Comparison of ENCODE assay signal across 18 cellular contexts in the genomic region with DNA sequence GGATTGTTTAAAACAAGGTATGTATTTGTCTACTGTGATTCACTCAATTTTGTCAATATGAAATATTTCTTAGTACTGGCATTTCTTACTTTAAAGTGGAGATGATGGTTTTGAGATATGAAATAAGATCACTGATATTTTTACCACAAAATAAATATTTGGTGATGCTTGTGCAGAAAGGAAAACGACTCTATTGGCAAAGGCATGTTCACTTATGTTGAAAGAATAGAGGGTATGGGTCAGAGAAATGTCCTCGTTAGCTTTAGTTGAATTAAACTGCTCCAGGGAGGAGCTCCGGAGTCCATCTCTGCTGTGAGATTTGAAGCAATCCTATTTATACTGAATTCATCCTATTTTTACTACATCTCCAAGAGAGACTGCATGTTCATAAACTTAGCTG.
DNase-seq lines count a peak whose midpoint lies in the region; ATAC-seq, FAIRE-seq and TF ChIP-seq lines count a peak whose summit lies in the region.
"Had no signal": no experiment of that assay in that cellular context is flagged by ENCODE, and none has a peak within 500 bp of the region (broad histone marks: within the 10 kb centered on the region; RNA-seq: fewer than 3 reads in every experiment).

No MANE protein-coding gene starts in this region.

- H3K4me1 Mint-ChIP-seq in activated T-helper 17 cell treated with anti-CD3 and anti-CD28 coated beads, Interleukin-2, amount 50 U/mL, for 72 hours: no peaks in the 10 kb centered on the region
- H3K4me1 Mint-ChIP-seq: CD4-positive, alpha-beta memory T cell; GM23338; H9 had no signal

- H3K9ac ChIP-seq in kidney (ENCODE audit: low read length in 2 of 2): no peak overlapping the region

- peak overlapping the region; percentile 11 for H3K27ac ChIP-seq in AG04450 (ENCODE audit: low read depth, low read length)
- H3K27ac ChIP-seq in adrenal gland: no peak overlapping the region
- H3K27ac ChIP-seq in kidney (ENCODE audit: low read depth in 2 of 2, low read length in 2 of 2): no peak overlapping the region

- DNase-seq in AG04450 (ENCODE audit: low read depth, low spot score) (no peak), HT-29 (ENCODE audit: low spot score) (peak; percentile 5), fibroblast of gingiva (ENCODE audit: low read depth) (peak; percentile 2), adrenal gland (no peak), kidney (no peak)
- DNase-seq: ACHN; C1 segment of cervical spinal cord; Calu3; CD4-positive, alpha-beta memory T cell; COR-L47; DMS79; EL; GDM1; H9 had no signal

- no peaks in the 10 kb centered on the region for H3K36me3 ChIP-seq in adrenal gland (replicated peaks in 1 of 2)
- no peaks in the 10 kb centered on the region for H3K36me3 ChIP-seq in kidney (ENCODE audit: control insufficient read depth in 1 of 2, insufficient read depth in 2 of 2, low read length in 2 of 2)

- H3K9me3 Mint-ChIP-seq in activated T-helper 17 cell treated with anti-CD3 and anti-CD28 coated beads, Interleukin-2, amount 50 U/mL, for 72 hours: peaks cover 4% of the 10 kb centered on the region

- H3K4me3 Mint-ChIP-seq in activated T-helper 17 cell treated with anti-CD3 and anti-CD28 coated beads, Interleukin-2, amount 50 U/mL, for 72 hours: no peak overlapping the region
- H3K4me3 Mint-ChIP-seq: CD4-positive, alpha-beta memory T cell; GM23338; H9 had no signal

- H3K4me3 ChIP-seq in AG04450 (ENCODE audit: low read depth, low read length) (no peak overlapping the region), adrenal gland (no peak overlapping the region), kidney (ENCODE audit: low read length in 2 of 2) (no peak overlapping the region)
- H3K4me3 ChIP-seq: GM12878, GM23338 had no signal

- TF ChIP-seq CTCF in AG04450 (IDR thresholded peaks at IDR 0.05; ENCODE audit: low read depth, low read length) (no peak), adrenal gland (IDR thresholded peaks at IDR 0.05) (no peak), kidney (IDR thresholded peaks at IDR 0.05; ENCODE audit: borderline replicate concordance, extremely low read depth, insufficient read depth) (no peak)

- no peaks in the 10 kb centered on the region for H3K4me1 ChIP-seq in adrenal gland (replicated peaks in 1 of 2)
- H3K4me1 ChIP-seq in kidney (ENCODE audit: control insufficient read depth in 1 of 2, insufficient read depth in 1 of 2, low read depth in 1 of 2, low read length in 2 of 2): no peaks in the 10 kb centered on the region

- intact Hi-C loops in adrenal gland (cut with DNase I) (no loop called here), kidney (cut with DNase I) (no loop called here)

- peaks cover 25% of the 10 kb centered on the region for H3K36me3 Mint-ChIP-seq in activated T-helper 17 cell treated with anti-CD3 and anti-CD28 coated beads, Interleukin-2, amount 50 U/mL, for 72 hours (ENCODE audit: low read depth)

- no peak for FAIRE-seq in kidney (lab: Jason Lieb, UNC)
- FAIRE-seq: GM12878 had no signal

- ATAC-seq in activated T-helper 17 cell treated with anti-CD3 and anti-CD28 coated beads, Interleukin-2, amount 50 U/mL, for 72 hours (replicated peaks): no peak
- ATAC-seq: GM12878, GM23338, HCT116 had no signal

- WGBS in adrenal gland, 4 donors: 57 to 96% (median 75%) methylated on average over 3 of the region's 3 CpGs

- H3K27me3 Mint-ChIP-seq in activated T-helper 17 cell treated with anti-CD3 and anti-CD28 coated beads, Interleukin-2, amount 50 U/mL, for 72 hours: no peaks in the 10 kb centered on the region
- H3K27me3 Mint-ChIP-seq: CD4-positive, alpha-beta memory T cell had no signal

- POLR2A ChIA-PET in AG04450 (lab: Yijun Ruan, JAX): no interaction called here

- CTCF ChIA-PET in AG04450 (lab: Charles Lee): no interaction called here

- TF ChIP-seq POLR2A in adrenal gland (IDR thresholded peaks at IDR 0.05): no peak

- H3K9me3 ChIP-seq in AG04450 (ENCODE audit: control insufficient read depth, insufficient read depth, low read length) (no peaks in the 10 kb centered on the region), adrenal gland (replicated peaks in 1 of 3) (peaks cover 0 to 2% (median 0%) of the 10 kb centered on the region in 3 donors), kidney (ENCODE audit: control insufficient read depth in 1 of 2, low read length in 2 of 2) (no peaks in the 10 kb centered on the region)

- no peak overlapping the region for H3K27ac Mint-ChIP-seq in activated T-helper 17 cell treated with anti-CD3 and anti-CD28 coated beads, Interleukin-2, amount 50 U/mL, for 72 hours
- H3K27ac Mint-ChIP-seq: CD4-positive, alpha-beta memory T cell; GM23338; H9 had no signal

- H3K27me3 ChIP-seq in AG04450 (ENCODE audit: control insufficient read depth, insufficient read depth, low read length): no peaks in the 10 kb centered on the region
- H3K27me3 ChIP-seq in adrenal gland: no peaks in the 10 kb centered on the region

Comparison
In these comparisons a context has a peak if more than half of its experiments do, and no peak if none do; other contexts are left out.
1. DNase-seq: peak in HT-29 (single experiment) and fibroblast of gingiva (single experiment); none in AG04450 (single experiment), adrenal gland (0 of 7) and kidney (single experiment).